ENCODE assay signal across 15 cellular contexts in genomic region chr3:129796146-129796545, GRCh38.
A peak's percentile ranks its signal among the peaks of the same experiment; 100 is the strongest.
DNase-seq lines count a peak whose midpoint lies in the region; ATAC-seq and TF ChIP-seq lines count a peak whose summit lies in the region.
"Had no signal": no experiment of that assay in that cellular context is flagged by ENCODE, and none has a peak within 500 bp of the region (broad histone marks: within the 10 kb centered on the region; RNA-seq: fewer than 3 reads in every experiment).

No MANE protein-coding gene starts in this region.

- H2BK5ac ChIP-seq in H9 (ENCODE audit: insufficient read length, low read length), result no peak overlapping the region

- no peak overlapping the region for H3K4ac ChIP-seq in H9 (ENCODE audit: low read depth, low read length)

- H3K27ac ChIP-seq in H9 (ENCODE audit: insufficient read length, low read depth, low read length) (no peak overlapping the region), PC-9 (peak overlapping the region; percentile 100), foreskin keratinocyte (peak overlapping the region; percentile 85), coronary artery (no peak overlapping the region)
- H3K27ac ChIP-seq: C4-2B had no signal

- peaks cover 53% of the 10 kb centered on the region for H3F3A ChIP-seq in PC-9 (ENCODE audit: insufficient read depth, low read depth)

- H3K36me3 Mint-ChIP-seq in H9 (ENCODE audit: insufficient read depth in 1 of 3, low read depth in 3 of 3) (peaks cover 0 to 11% (median 1%) of the 10 kb centered on the region in 3 experiments; a peak in 3 of 7 replicates), progenitor cell of endocrine pancreas (ENCODE audit: insufficient read depth) (peaks cover under 1% of the 10 kb centered on the region)

- ATAC-seq in foreskin keratinocyte (no peak), HG03097 (IDR thresholded peaks at IDR 0.05; ENCODE audit: low FRiP score, unreplicated experiment) (no peak)
- ATAC-seq: Panc1 had no signal

- no peak overlapping the region for H3K56ac ChIP-seq in H9 (ENCODE audit: insufficient read length, low read depth, low read length)

- H3K27ac Mint-ChIP-seq in H9 (peak overlapping the region in 2 of 3 experiments; percentile 28 to 34; a peak in 1 of 7 replicates), progenitor cell of endocrine pancreas (peak overlapping the region; percentile 67)

- no peaks in the 10 kb centered on the region for H3K36me3 ChIP-seq in PC-9 (ENCODE audit: low read depth)

- H3K27me3 Mint-ChIP-seq in H9 (ENCODE audit: low read depth) (no peaks in the 10 kb centered on the region; the same call in 1 of the 2 replicates), progenitor cell of endocrine pancreas (no peaks in the 10 kb centered on the region)

- H2AFZ ChIP-seq in H9 (ENCODE audit: low read length) (no peak overlapping the region), PC-9 (no peak overlapping the region)

- H3K14ac ChIP-seq in H9 (ENCODE audit: insufficient read depth, low read length), result no peak overlapping the region

- no peak overlapping the region for H4K5ac ChIP-seq in H9 (ENCODE audit: insufficient read length, low read depth, low read length)

- no peak overlapping the region for H4K8ac ChIP-seq in H9 (replicated peaks; ENCODE audit: insufficient read length, low read depth, low read length)

- H3K4me1 Mint-ChIP-seq in H9 (peaks cover 34 to 35% of the 10 kb centered on the region in 2 experiments), progenitor cell of endocrine pancreas (ENCODE audit: low read depth) (peaks cover 30% of the 10 kb centered on the region)

- DNase-seq in H9 (no peak), PC-9 (no peak), foreskin keratinocyte (peak in 1 of 2 donors; percentile 57), progenitor cell of endocrine pancreas (ENCODE audit: low spot score, unreplicated experiment) (no peak), coronary artery (ENCODE audit: low spot score) (no peak), DMS 273 treated with DMSO at 0.1 percent for 48 hours (lab: John Stamatoyannopoulos, UW) (no peak)
- DNase-seq in stimulated activated CD4-positive, alpha-beta T cell treated with anti-CD3 and anti-CD28 coated beads, Interleukin-2, amount 100 ng/mL, for 24 hours, result no peak
- DNase-seq: DND-41, HCEC 1CT, NCI-H1417 treated with DMSO at 0.1 percent for 48 hours, NCI-H187 treated with DMSO at 0.1 percent for 48 hours, NCI-H524 had no signal

- H2BK120ac ChIP-seq in H9 (ENCODE audit: low read depth, low read length, poor library complexity, severe bottlenecking), result no peak overlapping the region

- H2BK20ac ChIP-seq in H9 (ENCODE audit: low read depth, low read length, poor library complexity, severe bottlenecking), result no peak overlapping the region

- BruUV-seq in PC-9 (replicated peaks; lab: Mats Ljungman, UMichigan), result no TSS peak

- H3K27me3 ChIP-seq in H9 (ENCODE audit: insufficient read depth, low read length), result no peaks in the 10 kb centered on the region
- H3K27me3 ChIP-seq in PC-9 (ENCODE audit: insufficient read depth, low read depth), result no peaks in the 10 kb centered on the region
- H3K27me3 ChIP-seq in foreskin keratinocyte, result no peaks in the 10 kb centered on the region

- H3T11ph ChIP-seq in H9 (ENCODE audit: low read length), result no peak overlapping the region

- no peaks in the 10 kb centered on the region for H3K79me1 ChIP-seq in H9 (ENCODE audit: insufficient read depth, low read depth, low read length, poor library complexity, severe bottlenecking)

- H3K9me3 ChIP-seq in H9 (ENCODE audit: control insufficient read depth, low read depth, low read length) (no peaks in the 10 kb centered on the region), PC-9 (ENCODE audit: insufficient read depth, low read depth) (no peaks in the 10 kb centered on the region)

- CTCF ChIA-PET in PC-9 (lab: Charles Lee), result no interaction called here

- H4K91ac ChIP-seq in H9 (ENCODE audit: insufficient read length, low read depth, low read length), result no peak overlapping the region

- no CpG with 5 or more reads among the region's 4 CpGs for WGBS in H9 (ENCODE audit: extremely low coverage, insufficient read length, low lambda C conversion rate)

- H2BK12ac ChIP-seq in H9 (ENCODE audit: insufficient read length, low read depth, low read length), result no peak overlapping the region

- no peak overlapping the region; the same call in 1 of the 2 replicates for H3K4me3 ChIP-seq in PC-9
- H3K4me3 ChIP-seq in coronary artery, result no peak overlapping the region

- no peaks in the 10 kb centered on the region for H3K23me2 ChIP-seq in H9 (ENCODE audit: insufficient read length, low read depth, low read length, poor library complexity, severe bottlenecking)

- H3K9me2 ChIP-seq in PC-9 (ENCODE audit: insufficient read depth), result no peaks in the 10 kb centered on the region

- H2AK5ac ChIP-seq in H9 (ENCODE audit: insufficient read length, low read length), result no peak overlapping the region

- intact Hi-C loops in PC-9 (cut with micrococcal nuclease; ENCODE audit: unreplicated experiment), result no loop called here

- H3K9ac ChIP-seq in H9 (ENCODE audit: extremely low read depth, insufficient read length, low read length), result no peak overlapping the region

- H3K9me3 Mint-ChIP-seq in H9, result no peaks in the 10 kb centered on the region
- no peaks in the 10 kb centered on the region for H3K9me3 Mint-ChIP-seq in progenitor cell of endocrine pancreas (ENCODE audit: low read depth)

- H3K23ac ChIP-seq in H9 (ENCODE audit: insufficient read length, low read depth, low read length), result no peak overlapping the region

- POLR2A ChIA-PET in PC-9 (lab: Charles Lee; ENCODE audit: unreplicated experiment), result no interaction called here

- H3K4me3 Mint-ChIP-seq in H9 (no peak overlapping the region), progenitor cell of endocrine pancreas (ENCODE audit: low read depth) (no peak overlapping the region)

- H4K20me1 ChIP-seq in H9 (ENCODE audit: control insufficient read depth, insufficient read depth, insufficient read length) (no peaks in the 10 kb centered on the region), PC-9 (ENCODE audit: insufficient read depth) (peaks cover 8% of the 10 kb centered on the region; the same call in 1 of the 2 replicates)

- H3K4me2 ChIP-seq in H9 (ENCODE audit: insufficient read depth, insufficient read length, low read length), result no peak overlapping the region
- H3K4me2 ChIP-seq in PC-9, result peak overlapping the region; percentile 97

- no peak overlapping the region for H3K18ac ChIP-seq in H9 (ENCODE audit: insufficient read length, low read depth, low read length)

- TF ChIP-seq CTCF in H9 (conservative IDR thresholded peaks at IDR 0.05), result no peak
- TF ChIP-seq CTCF in PC-9 (conservative IDR thresholded peaks at IDR 0.05), result no peak
- no peak for TF ChIP-seq CTCF in foreskin keratinocyte (conservative IDR thresholded peaks at IDR 0.05)
- no peak for TF ChIP-seq CTCF in progenitor cell of endocrine pancreas (IDR thresholded peaks at IDR 0.05; ENCODE audit: unreplicated experiment)
- no peak for TF ChIP-seq CTCF in coronary artery (IDR thresholded peaks at IDR 0.05)

- H3K79me2 ChIP-seq in H9 (ENCODE audit: insufficient read depth, low read length) (no peaks in the 10 kb centered on the region), PC-9 (ENCODE audit: low read depth) (peaks cover 52% of the 10 kb centered on the region)

- H3K4me1 ChIP-seq in H9 (ENCODE audit: insufficient read depth, low read length) (peaks cover 2% of the 10 kb centered on the region), PC-9 (replicated peaks; ENCODE audit: insufficient read depth) (peaks cover 31% of the 10 kb centered on the region), foreskin keratinocyte (peaks cover 21% of the 10 kb centered on the region)

- no peak overlapping the region for H2BK15ac ChIP-seq in H9 (ENCODE audit: low read depth, low read length)

Comparison
In these comparisons a context has a peak if more than half of its experiments do, and no peak if none do; other contexts are left out.
1. H3K27ac ChIP-seq: peak in PC-9 (single experiment) and foreskin keratinocyte (single experiment); none in H9 (single experiment) and coronary artery (0 of 2).